34 cellular contexts compared by ENCODE assay signal in the genomic region with DNA sequence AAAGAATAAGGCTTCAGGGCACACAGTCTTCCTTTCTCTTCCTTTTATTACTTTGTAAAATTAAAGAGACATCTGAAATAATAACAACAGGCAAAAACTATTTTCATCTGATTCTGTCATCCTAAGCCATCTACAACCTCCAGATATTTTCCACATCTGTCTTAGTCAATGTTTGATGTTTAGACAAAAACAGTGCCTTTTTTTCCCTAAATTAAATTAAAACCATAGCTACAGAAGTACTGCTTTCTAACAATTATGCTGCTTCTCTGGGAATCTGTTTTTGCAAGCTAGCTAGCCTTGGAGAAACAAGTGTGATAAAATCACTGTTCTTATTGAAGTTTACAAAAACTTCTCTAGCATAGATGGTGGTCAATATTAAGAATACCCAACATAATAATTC.
"Had no signal": no experiment of that assay in that cellular context is flagged by ENCODE, and none has a peak within 500 bp of the region (broad histone marks: within the 10 kb centered on the region; RNA-seq: fewer than 3 reads in every experiment).

No MANE protein-coding gene starts in this region.

- H3K4me1 Mint-ChIP-seq: activated B cell treated with CpG ODN at 0.5 μM for 24 hours; activated CD4-positive, alpha-beta T cell treated with anti-CD3 and anti-CD28 coated beads, Interleukin-2, amount 10 ng/mL, durations not matched to agents 24 days and 14 days; activated naive CD4-positive, alpha-beta T cell treated with anti-CD3 and anti-CD28 coated beads, Interleukin-2, amount 10 ng/mL, durations not matched to agents 7 days and 5 days; activated naive CD4-positive, alpha-beta T cell treated with anti-CD3 and anti-CD28 coated beads, Interleukin-2, amount 50 U/mL, for 24 hours; activated naive CD8-positive, alpha-beta T cell treated with anti-CD3 and anti-CD28 coated beads, Interleukin-2, amount 50 U/mL, for 24 hours; central memory CD8-positive, alpha-beta T cell had no signal

- H3K27ac Mint-ChIP-seq: activated B cell treated with CpG ODN at 0.5 μM for 24 hours; activated CD4-positive, alpha-beta memory T cell treated with anti-CD3 and anti-CD28 coated beads for 36 hours; activated CD4-positive, alpha-beta T cell treated with anti-CD3 and anti-CD28 coated beads, Interleukin-2, amount 10 ng/mL, durations not matched to agents 24 days and 14 days; activated CD8-positive, alpha-beta T cell treated with anti-CD3 and anti-CD28 coated beads for 36 hours; activated naive CD4-positive, alpha-beta T cell treated with anti-CD3 and anti-CD28 coated beads, Interleukin-2, amount 10 ng/mL, durations not matched to agents 7 days and 5 days; activated naive CD4-positive, alpha-beta T cell treated with anti-CD3 and anti-CD28 coated beads, Interleukin-2, amount 50 U/mL, for 24 hours; activated naive CD8-positive, alpha-beta T cell; activated naive CD8-positive, alpha-beta T cell treated with anti-CD3 and anti-CD28 coated beads, Interleukin-2, amount 10 ng/mL, durations not matched to agents 7 days and 5 days; activated naive CD8-positive, alpha-beta T cell treated with anti-CD3 and anti-CD28 coated beads, Interleukin-2, amount 50 U/mL, for 24 hours; activated T-helper 2 cell treated with anti-CD3 and anti-CD28 coated beads, Interferon-gamma antibody, Interleukin-2, Interleukin-4, amounts not matched to agents 10 μg/mL and 5 μg/mL and 100 μg/mL, durations not matched to agents 14 hours and 24 hours and 36 hours; T-helper 1 cell treated with Interleukin-12 subunit alpha and Interleukin-12 subunit beta and Interleukin-4 antibody, amounts not matched to agents 30 μg/mL and 1 μg/mL, for 36 hours; T-helper 2 cell treated with Interferon-gamma antibody and Interleukin-4, amounts not matched to agents 5 μg/mL and 100 μg/mL, for 36 hours had no signal

- H3K36me3 ChIP-seq: ascending aorta, cardiac muscle cell had no signal

- H3K9me3 ChIP-seq: ascending aorta had no signal

- H3K4me3 ChIP-seq: ascending aorta, cardiac muscle cell had no signal

- H3K27me3 ChIP-seq: ascending aorta, cardiac muscle cell had no signal

- H3K36me3 Mint-ChIP-seq: activated CD4-positive, alpha-beta memory T cell treated with anti-CD3 and anti-CD28 coated beads for 36 hours; activated naive CD4-positive, alpha-beta T cell treated with anti-CD3 and anti-CD28 coated beads, Interleukin-2, amount 10 ng/mL, durations not matched to agents 7 days and 5 days; activated naive CD4-positive, alpha-beta T cell treated with anti-CD3 and anti-CD28 coated beads, Interleukin-2, amount 50 U/mL, for 24 hours; activated naive CD8-positive, alpha-beta T cell; activated naive CD8-positive, alpha-beta T cell treated with anti-CD3 and anti-CD28 coated beads, Interleukin-2, amount 10 ng/mL, durations not matched to agents 7 days and 5 days had no signal

- H3K4me1 ChIP-seq: ascending aorta had no signal

- H3K4me3 Mint-ChIP-seq: activated B cell treated with CpG ODN at 0.5 μM for 24 hours; activated CD4-positive, alpha-beta memory T cell treated with anti-CD3 and anti-CD28 coated beads for 36 hours; activated CD4-positive, alpha-beta T cell treated with anti-CD3 and anti-CD28 coated beads, Interleukin-2, amount 10 ng/mL, durations not matched to agents 24 days and 14 days; activated CD8-positive, alpha-beta T cell treated with anti-CD3 and anti-CD28 coated beads for 36 hours; activated naive CD4-positive, alpha-beta T cell treated with anti-CD3 and anti-CD28 coated beads, Interleukin-2, amount 10 ng/mL, durations not matched to agents 7 days and 5 days; activated naive CD4-positive, alpha-beta T cell treated with anti-CD3 and anti-CD28 coated beads, Interleukin-2, amount 50 U/mL, for 24 hours; activated naive CD8-positive, alpha-beta T cell; activated naive CD8-positive, alpha-beta T cell treated with anti-CD3 and anti-CD28 coated beads, Interleukin-2, amount 10 ng/mL, durations not matched to agents 7 days and 5 days; activated naive CD8-positive, alpha-beta T cell treated with anti-CD3 and anti-CD28 coated beads, Interleukin-2, amount 50 U/mL, for 24 hours; activated T-cell treated with anti-CD3 and anti-CD28 coated beads, Interleukin-2, amount 50 U/mL, for 4 hours; brain; central memory CD8-positive, alpha-beta T cell; T-helper 1 cell treated with Interleukin-12 subunit alpha and Interleukin-12 subunit beta and Interleukin-4 antibody, amounts not matched to agents 30 μg/mL and 1 μg/mL, for 36 hours; T-helper 2 cell treated with Interferon-gamma antibody and Interleukin-4, amounts not matched to agents 5 μg/mL and 100 μg/mL, for 36 hours had no signal

- DNase-seq: activated B cell treated with CpG ODN at 0.5 μM for 24 hours; activated CD4-positive, alpha-beta memory T cell treated with anti-CD3 and anti-CD28 coated beads for 36 hours; activated CD4-positive, alpha-beta T cell treated with anti-CD3 and anti-CD28 coated beads for 4 hours; activated CD4-positive, alpha-beta T cell treated with anti-CD3 and anti-CD28 coated beads, Interleukin-2, amount 10 ng/mL, durations not matched to agents 24 days and 14 days; activated CD4-positive, alpha-beta T cell treated with anti-CD3 and anti-CD28 coated beads, Interleukin-2, amount 50 U/mL, for 1 hour; activated CD4-positive, alpha-beta T cell treated with anti-CD3 and anti-CD28 coated beads, Interleukin-2, amount 50 U/mL, for 4 hours; activated CD4-positive, CD25-positive, alpha-beta regulatory T cell treated with anti-CD3 and anti-CD28 coated beads, Interleukin-2, amount 50 U/mL, for 72 hours; activated CD8-positive, alpha-beta memory T cell treated with anti-CD3 and anti-CD28 coated beads, Interleukin-2, amount 50 U/mL, for 4 hours; activated CD8-positive, alpha-beta T cell treated with anti-CD3 and anti-CD28 coated beads for 36 hours; activated effector memory CD4-positive, alpha-beta T cell treated with Interleukin-2 at 50 U/mL for 16 hours; activated gamma-delta T cell; activated naive CD4-positive, alpha-beta T cell treated with anti-CD3 and anti-CD28 coated beads, Interleukin-2, amount 10 ng/mL, durations not matched to agents 7 days and 5 days; activated naive CD4-positive, alpha-beta T cell treated with Interleukin-2 at 50 U/mL for 16 hours; activated naive CD8-positive, alpha-beta T cell treated with anti-CD3 and anti-CD28 coated beads, Interleukin-2, amount 10 ng/mL, durations not matched to agents 7 days and 5 days; activated naive CD8-positive, alpha-beta T cell treated with anti-CD3 and anti-CD28 coated beads, Interleukin-2, amount 50 U/mL, for 24 hours; activated T-cell treated with anti-CD3 and anti-CD28 coated beads for 4 hours; activated T-cell treated with anti-CD3 and anti-CD28 coated beads, Interleukin-2, amount 50 U/mL, for 1 hour; activated T-cell treated with anti-CD3 and anti-CD28 coated beads, Interleukin-2, amount 50 U/mL, for 4 hours; amygdala; anterior cingulate cortex; caudate nucleus; cerebellar nuclear complex; T-helper 2 cell; T-helper 9 cell had no signal

- ATAC-seq: activated CD8-positive, alpha-beta T cell treated with anti-CD3 and anti-CD28 coated beads for 36 hours; activated naive CD8-positive, alpha-beta T cell treated with anti-CD3 and anti-CD28 coated beads, Interleukin-2, amount 50 U/mL, for 24 hours; activated T-cell treated with anti-CD3 and anti-CD28 coated beads, Interleukin-2, amount 50 U/mL, for 4 hours had no signal

- H3K9me3 Mint-ChIP-seq: activated B cell treated with CpG ODN at 0.5 μM for 24 hours; activated CD4-positive, alpha-beta memory T cell treated with anti-CD3 and anti-CD28 coated beads for 36 hours; activated CD4-positive, alpha-beta T cell treated with anti-CD3 and anti-CD28 coated beads, Interleukin-2, amount 10 ng/mL, durations not matched to agents 24 days and 14 days; activated CD8-positive, alpha-beta T cell treated with anti-CD3 and anti-CD28 coated beads for 36 hours; activated naive CD4-positive, alpha-beta T cell treated with anti-CD3 and anti-CD28 coated beads, Interleukin-2, amount 10 ng/mL, durations not matched to agents 7 days and 5 days; activated naive CD4-positive, alpha-beta T cell treated with anti-CD3 and anti-CD28 coated beads, Interleukin-2, amount 50 U/mL, for 24 hours; activated naive CD8-positive, alpha-beta T cell treated with anti-CD3 and anti-CD28 coated beads, Interleukin-2, amount 10 ng/mL, durations not matched to agents 7 days and 5 days; activated naive CD8-positive, alpha-beta T cell treated with anti-CD3 and anti-CD28 coated beads, Interleukin-2, amount 50 U/mL, for 24 hours; activated T-cell treated with anti-CD3 and anti-CD28 coated beads, Interleukin-2, amount 50 U/mL, for 4 hours; activated T-helper 2 cell treated with anti-CD3 and anti-CD28 coated beads, Interferon-gamma antibody, Interleukin-2, Interleukin-4, amounts not matched to agents 10 μg/mL and 5 μg/mL and 100 μg/mL, durations not matched to agents 14 hours and 24 hours and 36 hours; brain; central memory CD8-positive, alpha-beta T cell; T-helper 1 cell treated with Interleukin-12 subunit alpha and Interleukin-12 subunit beta and Interleukin-4 antibody, amounts not matched to agents 30 μg/mL and 1 μg/mL, for 36 hours; T-helper 2 cell treated with Interferon-gamma antibody and Interleukin-4, amounts not matched to agents 5 μg/mL and 100 μg/mL, for 36 hours had no signal

- H3K27me3 Mint-ChIP-seq: activated B cell treated with CpG ODN at 0.5 μM for 24 hours; activated CD4-positive, alpha-beta memory T cell treated with anti-CD3 and anti-CD28 coated beads for 36 hours; activated CD4-positive, alpha-beta T cell treated with anti-CD3 and anti-CD28 coated beads, Interleukin-2, amount 10 ng/mL, durations not matched to agents 24 days and 14 days; activated CD8-positive, alpha-beta T cell treated with anti-CD3 and anti-CD28 coated beads for 36 hours; activated naive CD4-positive, alpha-beta T cell treated with anti-CD3 and anti-CD28 coated beads, Interleukin-2, amount 10 ng/mL, durations not matched to agents 7 days and 5 days; activated naive CD4-positive, alpha-beta T cell treated with anti-CD3 and anti-CD28 coated beads, Interleukin-2, amount 50 U/mL, for 24 hours; activated naive CD8-positive, alpha-beta T cell; activated naive CD8-positive, alpha-beta T cell treated with anti-CD3 and anti-CD28 coated beads, Interleukin-2, amount 10 ng/mL, durations not matched to agents 7 days and 5 days; activated naive CD8-positive, alpha-beta T cell treated with anti-CD3 and anti-CD28 coated beads, Interleukin-2, amount 50 U/mL, for 24 hours; central memory CD8-positive, alpha-beta T cell had no signal

- H3K27ac ChIP-seq: ascending aorta, cardiac muscle cell, VCaP had no signal
